Comparison of ENCODE assay signal across 15 cellular contexts in genomic region chr6:160461641-160462040, GRCh38.
DNase-seq lines count a peak whose midpoint lies in the region; ATAC-seq, FAIRE-seq and TF ChIP-seq lines count a peak whose summit lies in the region.
"Had no signal": no experiment of that assay in that cellular context is flagged by ENCODE, and none has a peak within 500 bp of the region (broad histone marks: within the 10 kb centered on the region; RNA-seq: fewer than 3 reads in every experiment).

No MANE protein-coding gene starts in this region.

- intact Hi-C loops in body of pancreas (cut with DNase I) = no loop called here

- H2AFZ ChIP-seq in fibroblast of lung (ENCODE audit: low read length) = peak overlapping the region; percentile 30

- H3K79me2 ChIP-seq in fibroblast of lung (ENCODE audit: control insufficient read depth, insufficient read depth, low read length) = no peaks in the 10 kb centered on the region

- H3K27me3 Mint-ChIP-seq in activated CD4-positive, alpha-beta T cell treated with anti-CD3 and anti-CD28 coated beads, Interleukin-2, amount 10 ng/mL, durations not matched to agents 7 days and 5 days = peaks cover 53% of the 10 kb centered on the region

- no peak overlapping the region for H3K4me2 ChIP-seq in fibroblast of lung (ENCODE audit: extremely low read depth, insufficient read depth, low read length)

- H3K9me3 Mint-ChIP-seq in activated CD4-positive, alpha-beta T cell treated with anti-CD3 and anti-CD28 coated beads, Interleukin-2, amount 10 ng/mL, durations not matched to agents 7 days and 5 days = peaks cover 18% of the 10 kb centered on the region

- H3K27ac Mint-ChIP-seq in activated CD4-positive, alpha-beta T cell treated with anti-CD3 and anti-CD28 coated beads, Interleukin-2, amount 10 ng/mL, durations not matched to agents 7 days and 5 days = peak overlapping the region; percentile 84

- no peak for ATAC-seq in body of pancreas
- ATAC-seq: left colon had no signal

- no peaks in the 10 kb centered on the region for H3K27me3 ChIP-seq in fibroblast of lung (ENCODE audit: control insufficient read depth, insufficient read depth, low read length)
- H3K27me3 ChIP-seq in body of pancreas = no peaks in the 10 kb centered on the region
- H3K27me3 ChIP-seq: cardiac muscle cell, suprapubic skin had no signal

- FAIRE-seq in urothelium cell line (lab: Jason Lieb, UNC) = peak; percentile 46
- FAIRE-seq: H1 had no signal

- H3K4me1 Mint-ChIP-seq in activated CD4-positive, alpha-beta T cell treated with anti-CD3 and anti-CD28 coated beads, Interleukin-2, amount 10 ng/mL, durations not matched to agents 7 days and 5 days = peaks cover 68% of the 10 kb centered on the region

- POLR2A ChIA-PET in activated CD4-positive, alpha-beta T cell treated with anti-CD3 and anti-CD28 coated beads, Interleukin-2, amount 10 ng/mL, durations not matched to agents 7 days and 5 days (lab: Charles Lee) = no interaction called here

- H3K27ac ChIP-seq in fibroblast of lung (ENCODE audit: insufficient read depth, low read length) = peak overlapping the region; percentile 25
- no peak overlapping the region for H3K27ac ChIP-seq in body of pancreas
- H3K27ac ChIP-seq: C4-2B, cardiac muscle cell, suprapubic skin had no signal

- 53 to 54% methylated on average over 3 of the region's 3 CpGs for WGBS in body of pancreas, 2 donors

- no peak overlapping the region for H3K9ac ChIP-seq in fibroblast of lung (ENCODE audit: insufficient read depth, low read length)

- H3K9me3 ChIP-seq in fibroblast of lung (ENCODE audit: control insufficient read depth, insufficient read depth, low read depth, low read length) (no peaks in the 10 kb centered on the region), body of pancreas (no peaks in the 10 kb centered on the region)
- H3K9me3 ChIP-seq: suprapubic skin had no signal

- CTCF ChIA-PET in activated CD4-positive, alpha-beta T cell treated with anti-CD3 and anti-CD28 coated beads, Interleukin-2, amount 10 ng/mL, durations not matched to agents 7 days and 5 days (lab: Charles Lee) = interaction anchor here (1.0 to 2.2 kb wide), 2 partner anchors 72 to 73 kb away, joined by 3 to 8 read pairs; no protein-coding TSS in a partner anchor

- DNase-seq in stimulated activated CD4-positive, alpha-beta T cell treated with anti-CD3 and anti-CD28 coated beads, Interleukin-1b, Interleukin-23, amount 100 ng/mL, for 48 hours = peak; percentile 22
- DNase-seq in stimulated activated CD4-positive, alpha-beta T cell treated with anti-CD3 and anti-CD28 coated beads, Interleukin-2, amount 100 ng/mL, for 24 hours = no peak
- peak; percentile 14 for DNase-seq in activated CD4-positive, alpha-beta T cell treated with anti-CD3 and anti-CD28 coated beads, Interleukin-2, amount 10 ng/mL, durations not matched to agents 7 days and 5 days
- DNase-seq in fibroblast of lung (ENCODE audit: low read depth in 2 of 2) = peak; percentile 12 to 32
- no peak for DNase-seq in urothelium cell line (ENCODE audit: low spot score)
- DNase-seq in NCI-H82 (lab: John Stamatoyannopoulos, UW) = no peak
- DNase-seq in body of pancreas = no peak
- no peak for DNase-seq in activated effector memory CD4-positive, alpha-beta T cell treated with Interleukin-2 at 50 U/mL for 16 hours
- DNase-seq: left colon; NCI-H510A treated with DMSO at 0.1 percent for 48 hours; stimulated activated CD4-positive, alpha-beta T cell treated with anti-CD3 and anti-CD28 coated beads, Interleukin-4, amount 100 ng/mL, for 1 hour had no signal

- peak overlapping the region; percentile 0 for H3K4me3 Mint-ChIP-seq in activated CD4-positive, alpha-beta T cell treated with anti-CD3 and anti-CD28 coated beads, Interleukin-2, amount 10 ng/mL, durations not matched to agents 7 days and 5 days

- no peak for TF ChIP-seq POLR2A in body of pancreas (IDR thresholded peaks at IDR 0.05)

- no peaks in the 10 kb centered on the region for H3K36me3 ChIP-seq in fibroblast of lung (ENCODE audit: control insufficient read depth, insufficient read depth, low read length)
- H3K36me3 ChIP-seq in body of pancreas (replicated peaks in 1 of 2; ENCODE audit: insufficient read depth in 1 of 2, low read depth in 2 of 2) = no peaks in the 10 kb centered on the region
- H3K36me3 ChIP-seq: cardiac muscle cell, suprapubic skin had no signal

- H4K20me1 ChIP-seq in fibroblast of lung (ENCODE audit: control insufficient read depth, extremely low read depth, insufficient read depth, low read length) = no peaks in the 10 kb centered on the region

- TF ChIP-seq CTCF in fibroblast of lung (conservative IDR thresholded peaks at IDR 0.05 in 1 of 2, IDR thresholded peaks at IDR 0.05 in 1 of 2; ENCODE audit: low read depth in 1 of 2, low read length in 2 of 2) (no peak), body of pancreas (IDR thresholded peaks at IDR 0.05) (no peak)

- H3K36me3 Mint-ChIP-seq in activated CD4-positive, alpha-beta T cell treated with anti-CD3 and anti-CD28 coated beads, Interleukin-2, amount 10 ng/mL, durations not matched to agents 7 days and 5 days (ENCODE audit: low read depth) = peaks cover 45% of the 10 kb centered on the region

- H3K4me3 ChIP-seq in fibroblast of lung (replicated peaks in 1 of 4; ENCODE audit: control extremely low read depth in 1 of 4, insufficient read depth in 1 of 4, low read depth in 3 of 4, low read length in 4 of 4) = no peak overlapping the region
- H3K4me3 ChIP-seq in body of pancreas = no peak overlapping the region
- H3K4me3 ChIP-seq: cardiac muscle cell, suprapubic skin had no signal

- peaks cover 5% of the 10 kb centered on the region for H3K4me1 ChIP-seq in fibroblast of lung (ENCODE audit: control insufficient read depth, extremely low read depth, insufficient read depth, low read length)
- no peaks in the 10 kb centered on the region for H3K4me1 ChIP-seq in body of pancreas
- H3K4me1 ChIP-seq: suprapubic skin had no signal

Comparison
In these comparisons a context has a peak if more than half of its experiments do, and no peak if none do; other contexts are left out.
1. DNase-seq: peak in stimulated activated CD4-positive, alpha-beta T cell treated with anti-CD3 and anti-CD28 coated beads, Interleukin-1b, Interleukin-23, amount 100 ng/mL, for 48 hours (single experiment), activated CD4-positive, alpha-beta T cell treated with anti-CD3 and anti-CD28 coated beads, Interleukin-2, amount 10 ng/mL, durations not matched to agents 7 days and 5 days (single experiment) and fibroblast of lung (2 of 2); none in stimulated activated CD4-positive, alpha-beta T cell treated with anti-CD3 and anti-CD28 coated beads, Interleukin-2, amount 100 ng/mL, for 24 hours (0 of 2), urothelium cell line (single experiment), NCI-H82 (single experiment), body of pancreas (0 of 4) and activated effector memory CD4-positive, alpha-beta T cell treated with Interleukin-2 at 50 U/mL for 16 hours (single experiment).